ENCODE assay signal across 8 cellular contexts in the genomic region with DNA sequence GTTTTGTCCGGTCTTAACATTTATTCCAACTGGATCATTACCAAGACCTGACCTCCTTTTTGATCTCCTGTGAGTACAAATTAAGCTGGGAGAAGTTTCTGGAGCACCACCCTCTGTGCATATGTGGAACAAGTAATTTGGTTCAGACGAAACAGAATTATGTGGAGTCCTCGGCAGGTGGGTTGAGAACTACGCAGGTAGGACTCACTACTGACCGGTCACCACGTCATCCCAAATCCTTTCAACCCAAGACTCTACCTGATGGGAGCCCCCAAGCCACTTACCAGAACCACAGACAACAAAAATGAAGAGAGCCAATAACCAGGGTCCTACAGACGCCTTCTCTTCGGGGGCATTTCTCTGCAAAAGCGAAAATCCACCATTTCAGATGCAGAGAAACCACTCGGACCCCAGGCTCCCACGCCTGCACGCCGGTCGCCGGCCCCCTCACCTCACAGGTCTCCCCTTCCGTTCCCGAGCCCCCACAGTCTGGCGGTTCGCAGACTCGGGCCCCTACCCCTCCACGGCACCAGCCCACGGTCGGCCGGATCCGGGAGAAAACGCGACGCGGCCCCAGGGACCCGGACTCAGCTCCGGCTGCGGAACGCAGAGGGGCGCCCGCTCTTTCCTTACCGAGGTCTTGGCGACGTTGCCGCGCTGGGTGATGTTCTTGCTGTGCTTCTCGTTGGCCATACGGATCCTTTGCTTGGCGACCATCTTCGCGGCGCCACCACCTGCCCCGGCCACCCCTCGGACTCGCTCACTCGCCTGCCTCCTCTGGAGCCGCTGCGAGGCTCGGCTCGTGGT. TPM values are rescaled to one million over a fixed set of nuclear protein-coding genes. Genes with fewer than 3 reads are reported as not detected.
A peak's percentile ranks its signal among the peaks of the same experiment; 100 is the strongest.
DNase-seq lines count a peak whose midpoint lies in the region; ATAC-seq and TF ChIP-seq lines count a peak whose summit lies in the region.

No MANE protein-coding gene starts in this region.

- peak overlapping the region; percentile 67 for H3K4me2 ChIP-seq in mesenchymal stem cell (ENCODE audit: low read length, poor library complexity, severe bottlenecking)

- H3K18ac ChIP-seq in mesenchymal stem cell (ENCODE audit: low read depth in 1 of 2, low read length in 2 of 2), result peak overlapping the region; percentile 94 to 99

- CTCF ChIA-PET in A673 (lab: Charles Lee), result interaction anchor here (0.7 kb wide), 1 partner anchor 136 kb away, joined by 3 read pairs; no protein-coding TSS in a partner anchor
- CTCF ChIA-PET in activated B cell treated with CpG ODN at 0.5 μM for 24 hours (lab: Charles Lee), result interaction anchor here (0.6 to 2.6 kb wide), 4 partner anchors 17 to 622 kb away, joined by 3 to 9 read pairs (median 3); a partner anchor contains a TSS

- peak overlapping the region; percentile 95 for H4K8ac ChIP-seq in mesenchymal stem cell (ENCODE audit: low read length)

- TF ChIP-seq CTCF in A673 (conservative IDR thresholded peaks at IDR 0.05; ENCODE audit: low read depth, low read length) (no peak), activated B cell treated with CpG ODN at 0.5 μM for 24 hours (IDR thresholded peaks at IDR 0.05) (no peak)

- intact Hi-C loops in A673 (cut with micrococcal nuclease; ENCODE audit: unreplicated experiment), result loop anchor here (2.0 to 5.0 kb wide), 2 partner anchors 137 to 217 kb away; a partner anchor contains a TSS
- intact Hi-C loops in activated B cell treated with CpG ODN at 0.5 μM for 24 hours (cut with micrococcal nuclease), result loop anchor here (1.0 to 5.0 kb wide), 14 partner anchors 54 to 1972 kb away; a partner anchor contains a TSS

- peaks cover 18% of the 10 kb centered on the region for H3K4me1 ChIP-seq in A673 (ENCODE audit: insufficient read depth, low read length, poor library complexity, severe bottlenecking)
- peaks cover 11% of the 10 kb centered on the region; the same call in 1 of the 2 replicates for H3K4me1 ChIP-seq in HUES64 (ENCODE audit: insufficient read depth, low read length)
- H3K4me1 ChIP-seq in ectodermal cell (ENCODE audit: control insufficient read depth, insufficient read depth, low read length), result peaks cover 6% of the 10 kb centered on the region
- no peaks in the 10 kb centered on the region for H3K4me1 ChIP-seq in mesenchymal stem cell (ENCODE audit: control insufficient read depth, insufficient read depth, low read depth, low read length)

- DNase-seq in A673 (ENCODE audit: low spot score) (peak; percentile 52), activated B cell treated with CpG ODN at 0.5 μM for 24 hours (no peak), mesenchymal stem cell (peak; percentile 16)
- peak; percentile 15 for DNase-seq in stimulated activated CD8-positive, alpha-beta memory T cell treated with anti-CD3 and anti-CD28 coated beads, Interleukin-7, amount 100 ng/mL, for 24 hours (ENCODE audit: low read depth)

- 1% methylated on average over 54 of the region's 54 CpGs for WGBS in HUES64
- 1% methylated on average over 54 of the region's 54 CpGs for WGBS in ectodermal cell, 2 experiments
- WGBS in mesenchymal stem cell, result under 1% methylated on average over 52 of the region's 54 CpGs

- POLR2A ChIA-PET in A673 (lab: Charles Lee; ENCODE audit: low non-redundant PET) (interaction anchor here (0.5 to 0.6 kb wide), 2 partner anchors 156 to 548 kb away, joined by 3 read pairs; no protein-coding TSS in a partner anchor), activated B cell treated with CpG ODN at 0.5 μM for 24 hours (lab: Charles Lee) (interaction anchor here (0.8 to 3.3 kb wide), 19 partner anchors 8 to 576 kb away, joined by 3 to 41 read pairs (median 6); a partner anchor contains a TSS)

- peaks cover 47% of the 10 kb centered on the region for H3K4me1 Mint-ChIP-seq in activated B cell treated with CpG ODN at 0.5 μM for 24 hours

- peak overlapping the region; percentile 95 to 98 for H3K4ac ChIP-seq in mesenchymal stem cell (ENCODE audit: low read depth in 1 of 2, low read length in 2 of 2)

- H3K4me3 ChIP-seq in A673 (ENCODE audit: low read depth, low read length, poor library complexity, severe bottlenecking), result peak overlapping the region; percentile 74
- peak overlapping the region; percentile 79 for H3K4me3 ChIP-seq in HUES64 (ENCODE audit: low read length)
- peak overlapping the region; percentile 96 for H3K4me3 ChIP-seq in ectodermal cell (ENCODE audit: insufficient read depth, low read depth, low read length)
- peak overlapping the region; percentile 94 to 98 for H3K4me3 ChIP-seq in mesenchymal stem cell (ENCODE audit: insufficient read depth in 1 of 2, low read depth in 1 of 2, low read length in 2 of 2)

- peak overlapping the region; percentile 91 for H2BK5ac ChIP-seq in mesenchymal stem cell (ENCODE audit: low read depth, low read length, poor library complexity, severe bottlenecking)

- peaks cover 5% of the 10 kb centered on the region for H3K79me1 ChIP-seq in mesenchymal stem cell (replicated peaks; ENCODE audit: low read length, poor library complexity, severe bottlenecking)

- H3K27me3 Mint-ChIP-seq in activated B cell treated with CpG ODN at 0.5 μM for 24 hours, result no peaks in the 10 kb centered on the region

- peak overlapping the region; percentile 25 to 100 for H3K14ac ChIP-seq in mesenchymal stem cell (ENCODE audit: low read length in 2 of 2)

- peak overlapping the region; percentile 36 for H2BK15ac ChIP-seq in mesenchymal stem cell (ENCODE audit: low read depth, poor library complexity, severe bottlenecking)

- no TSS peak for BruUV-seq in A673 (replicated peaks; lab: Mats Ljungman, UMichigan)

- no peaks in the 10 kb centered on the region for H3K9me3 Mint-ChIP-seq in activated B cell treated with CpG ODN at 0.5 μM for 24 hours

- H3K36me3 ChIP-seq in A673 (ENCODE audit: insufficient read depth, low read length, poor library complexity, severe bottlenecking), result peaks cover 30% of the 10 kb centered on the region
- H3K36me3 ChIP-seq in HUES64 (ENCODE audit: insufficient read depth, low read length), result peaks cover 46% of the 10 kb centered on the region
- H3K36me3 ChIP-seq in ectodermal cell (ENCODE audit: control insufficient read depth, insufficient read depth, low read length), result peaks cover 4% of the 10 kb centered on the region
- H3K36me3 ChIP-seq in mesenchymal stem cell (ENCODE audit: control insufficient read depth in 1 of 2, insufficient read depth in 2 of 2, low read depth in 1 of 2, low read length in 2 of 2), result peaks cover 0 to 40% of the 10 kb centered on the region in 2 experiments

- peak; percentile 21 for ATAC-seq in GM18873 (IDR thresholded peaks at IDR 0.05; ENCODE audit: low FRiP score, unreplicated experiment)
- ATAC-seq in activated B cell treated with CpG ODN at 0.5 μM for 24 hours (ENCODE audit: low read depth), result peak; percentile 8
- no peak for ATAC-seq in HG02759 (IDR thresholded peaks at IDR 0.05; ENCODE audit: unreplicated experiment)

- peak overlapping the region; percentile 87 for H2BK120ac ChIP-seq in mesenchymal stem cell (ENCODE audit: low read depth, low read length)

- H2AFZ ChIP-seq in mesenchymal stem cell (ENCODE audit: low read depth, low read length), result peak overlapping the region; percentile 93

- peak overlapping the region; percentile 99 for H3K27ac Mint-ChIP-seq in activated B cell treated with CpG ODN at 0.5 μM for 24 hours

- peak overlapping the region; percentile 37 to 46 for H2BK12ac ChIP-seq in mesenchymal stem cell (ENCODE audit: low read length in 2 of 2)

- peak overlapping the region; percentile 60 for H2AK5ac ChIP-seq in mesenchymal stem cell (ENCODE audit: low read length, severe bottlenecking)

- peak overlapping the region; percentile 86 to 97 for H3K23ac ChIP-seq in mesenchymal stem cell (ENCODE audit: low read length in 2 of 2)

- H3K9me3 ChIP-seq in A673 (ENCODE audit: low read depth, low read length, poor library complexity, severe bottlenecking) (no peaks in the 10 kb centered on the region), HUES64 (ENCODE audit: insufficient read depth, low read depth, low read length) (no peaks in the 10 kb centered on the region), ectodermal cell (ENCODE audit: control insufficient read depth, low read length) (no peaks in the 10 kb centered on the region), mesenchymal stem cell (ENCODE audit: control insufficient read depth, low read length) (no peaks in the 10 kb centered on the region)

- peak overlapping the region; percentile 98 for H3K27ac ChIP-seq in A673 (ENCODE audit: low read depth, low read length, poor library complexity, severe bottlenecking)
- peak overlapping the region; percentile 97 for H3K27ac ChIP-seq in HUES64 (ENCODE audit: low read depth, low read length)
- H3K27ac ChIP-seq in ectodermal cell (ENCODE audit: insufficient read depth, low read depth, low read length, poor library complexity, severe bottlenecking), result peak overlapping the region; percentile 92
- H3K27ac ChIP-seq in mesenchymal stem cell (ENCODE audit: low read length, poor library complexity, severe bottlenecking), result peak overlapping the region; percentile 76

- H3K27me3 ChIP-seq in A673 (replicated peaks; ENCODE audit: insufficient read depth, low read depth, low read length, poor library complexity) (no peaks in the 10 kb centered on the region), HUES64 (ENCODE audit: insufficient read depth, low read length) (no peaks in the 10 kb centered on the region), ectodermal cell (ENCODE audit: control insufficient read depth, insufficient read depth, low read length, poor library complexity, severe bottlenecking) (no peaks in the 10 kb centered on the region), mesenchymal stem cell (ENCODE audit: control insufficient read depth in 1 of 2, insufficient read depth in 1 of 2, low read length in 2 of 2) (no peaks in the 10 kb centered on the region)

- H4K91ac ChIP-seq in mesenchymal stem cell (ENCODE audit: low read length), result peak overlapping the region; percentile 98

- peaks cover 54% of the 10 kb centered on the region for H3K36me3 Mint-ChIP-seq in activated B cell treated with CpG ODN at 0.5 μM for 24 hours (ENCODE audit: low read depth)

- peak overlapping the region; percentile 96 for H3K4me3 Mint-ChIP-seq in activated B cell treated with CpG ODN at 0.5 μM for 24 hours

- H3K9ac ChIP-seq in HUES64 (ENCODE audit: low read depth, low read length) (peak overlapping the region; percentile 96), mesenchymal stem cell (ENCODE audit: low read length) (peak overlapping the region; percentile 94)

RNA-seq across cellular contexts. Expression of a gene that starts 0.7 kb away (rescaled TPM):
- total RNA-seq in A673 (2021), result 86.5 and 91.7 TPM in 2 replicates
- 74.6 TPM for polyA plus RNA-seq in HUES64 (2013, experiment 1 of 2)
- polyA plus RNA-seq in HUES64 (2013, experiment 2 of 2), result 79.7 TPM
- total RNA-seq in activated B cell treated with CpG ODN at 0.5 μM for 24 hours, result 87.2 and 88.2 TPM in 2 replicates
- polyA plus RNA-seq in ectodermal cell (2013, experiment 1 of 4), result 80.0 TPM
- polyA plus RNA-seq in ectodermal cell (2013, experiment 2 of 4), result 82.3 TPM
- 74.9 TPM for polyA plus RNA-seq in ectodermal cell (2013, experiment 3 of 4)
- polyA plus RNA-seq in ectodermal cell (2013, experiment 4 of 4), result 82.9 TPM
- polyA plus RNA-seq in mesenchymal stem cell (2013, experiment 1 of 2), result 102 TPM
- 107 TPM for polyA plus RNA-seq in mesenchymal stem cell (2013, experiment 2 of 2)

RNA-seq across cellular contexts. Expression of a gene that starts 1.0 kb away (rescaled TPM):
- total RNA-seq in A673 (2021), result 105 and 113 TPM in 2 replicates
- 73.7 TPM for polyA plus RNA-seq in HUES64 (2013, experiment 1 of 2)
- 85.0 TPM for polyA plus RNA-seq in HUES64 (2013, experiment 2 of 2)
- 105 and 109 TPM in 2 replicates for total RNA-seq in activated B cell treated with CpG ODN at 0.5 μM for 24 hours
- 78.4 TPM for polyA plus RNA-seq in ectodermal cell (2013, experiment 1 of 4)
- polyA plus RNA-seq in ectodermal cell (2013, experiment 2 of 4), result 73.7 TPM
- 78.4 TPM for polyA plus RNA-seq in ectodermal cell (2013, experiment 3 of 4)
- 82.0 TPM for polyA plus RNA-seq in ectodermal cell (2013, experiment 4 of 4)
- polyA plus RNA-seq in mesenchymal stem cell (2013, experiment 1 of 2), result 84.8 TPM
- polyA plus RNA-seq in mesenchymal stem cell (2013, experiment 2 of 2), result 82.4 TPM

RNA-seq across cellular contexts. Expression of a gene that starts 57.5 kb away (rescaled TPM):
- 99.4 and 108 TPM in 2 replicates for total RNA-seq in A673 (2021)
- 87.0 TPM for polyA plus RNA-seq in HUES64 (2013, experiment 1 of 2)
- polyA plus RNA-seq in HUES64 (2013, experiment 2 of 2), result 76.6 TPM
- 137 and 145 TPM in 2 replicates for total RNA-seq in activated B cell treated with CpG ODN at 0.5 μM for 24 hours
- 59.6 TPM for polyA plus RNA-seq in ectodermal cell (2013, experiment 1 of 4)
- 60.4 TPM for polyA plus RNA-seq in ectodermal cell (2013, experiment 2 of 4)
- 77.6 TPM for polyA plus RNA-seq in ectodermal cell (2013, experiment 3 of 4)
- polyA plus RNA-seq in ectodermal cell (2013, experiment 4 of 4), result 87.6 TPM
- 60.1 TPM for polyA plus RNA-seq in mesenchymal stem cell (2013, experiment 1 of 2)
- polyA plus RNA-seq in mesenchymal stem cell (2013, experiment 2 of 2), result 64.9 TPM
